In genomic region chr4:138181288-138181687, GRCh38 we compare ENCODE assay signal across 1 cellular context.
TF ChIP-seq lines count a peak whose summit lies in the region.

No MANE protein-coding gene starts in this region.

TF ChIP-seq in IMR-90, 13 proteins besides CTCF, POLR2A, EP300 and RAD21 (continued from another document):
- TF ChIP-seq, protein P1, sequence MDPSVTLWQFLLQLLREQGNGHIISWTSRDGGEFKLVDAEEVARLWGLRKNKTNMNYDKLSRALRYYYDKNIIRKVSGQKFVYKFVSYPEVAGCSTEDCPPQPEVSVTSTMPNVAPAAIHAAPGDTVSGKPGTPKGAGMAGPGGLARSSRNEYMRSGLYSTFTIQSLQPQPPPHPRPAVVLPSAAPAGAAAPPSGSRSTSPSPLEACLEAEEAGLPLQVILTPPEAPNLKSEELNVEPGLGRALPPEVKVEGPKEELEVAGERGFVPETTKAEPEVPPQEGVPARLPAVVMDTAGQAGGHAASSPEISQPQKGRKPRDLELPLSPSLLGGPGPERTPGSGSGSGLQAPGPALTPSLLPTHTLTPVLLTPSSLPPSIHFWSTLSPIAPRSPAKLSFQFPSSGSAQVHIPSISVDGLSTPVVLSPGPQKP (IDR thresholded peaks at IDR 0.05; ENCODE audit: borderline replicate concordance, low read depth, low read length), result no peak
- TF ChIP-seq MXI1 (IDR thresholded peaks at IDR 0.05; ENCODE audit: borderline replicate concordance, low read depth, low read length) (no peak), MAZ (IDR thresholded peaks at IDR 0.05; ENCODE audit: borderline replicate concordance, low read depth, low read length) (no peak), RCOR1 (IDR thresholded peaks at IDR 0.05; ENCODE audit: insufficient replicate concordance, low read length) (no peak), NFE2L2 (IDR thresholded peaks at IDR 0.05; ENCODE audit: low read depth, low read length) (no peak), FOS (IDR thresholded peaks at IDR 0.05; ENCODE audit: low read depth, low read length) (no peak), MAFK (IDR thresholded peaks at IDR 0.05; ENCODE audit: low read depth, low read length) (no peak), RFX5 (IDR thresholded peaks at IDR 0.05; ENCODE audit: low read depth, low read length) (no peak), SMC3 (IDR thresholded peaks at IDR 0.05; ENCODE audit: low read depth, low read length) (no peak)
- TF ChIP-seq, protein P2, sequence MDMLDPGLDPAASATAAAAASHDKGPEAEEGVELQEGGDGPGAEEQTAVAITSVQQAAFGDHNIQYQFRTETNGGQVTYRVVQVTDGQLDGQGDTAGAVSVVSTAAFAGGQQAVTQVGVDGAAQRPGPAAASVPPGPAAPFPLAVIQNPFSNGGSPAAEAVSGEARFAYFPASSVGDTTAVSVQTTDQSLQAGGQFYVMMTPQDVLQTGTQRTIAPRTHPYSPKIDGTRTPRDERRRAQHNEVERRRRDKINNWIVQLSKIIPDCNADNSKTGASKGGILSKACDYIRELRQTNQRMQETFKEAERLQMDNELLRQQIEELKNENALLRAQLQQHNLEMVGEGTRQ (IDR thresholded peaks at IDR 0.05; ENCODE audit: low read depth, low read length), result no peak
